15 cellular contexts compared by ENCODE assay signal in the genomic region with DNA sequence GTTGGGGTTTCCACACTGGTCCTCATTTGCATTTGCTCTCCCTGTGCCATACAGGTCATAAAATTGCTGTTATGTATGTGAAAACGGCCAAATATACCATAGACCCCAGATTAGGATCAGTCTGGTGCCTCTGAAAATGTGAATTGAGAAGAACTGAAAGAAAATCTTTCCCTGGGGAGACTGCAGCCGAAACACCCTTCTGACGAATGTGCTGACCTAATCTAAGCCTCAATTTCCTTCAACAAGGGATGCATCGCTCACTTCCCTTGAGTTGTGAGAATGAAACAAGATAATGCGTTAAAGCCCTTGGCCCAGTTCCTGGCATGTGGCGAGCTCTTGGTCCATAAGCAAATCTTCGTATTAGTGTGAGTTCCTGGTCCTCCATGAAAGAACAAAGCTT. TPM values are rescaled to one million over a fixed set of nuclear protein-coding genes. Genes with fewer than 3 reads are reported as not detected.
DNase-seq lines count a peak whose midpoint lies in the region; ATAC-seq and TF ChIP-seq lines count a peak whose summit lies in the region.
"Had no signal": no experiment of that assay in that cellular context is flagged by ENCODE, and none has a peak within 500 bp of the region (broad histone marks: within the 10 kb centered on the region; RNA-seq: fewer than 3 reads in every experiment).

No MANE protein-coding gene starts in this region.

- H3K4me3 Mint-ChIP-seq in activated CD4-positive, alpha-beta T cell treated with anti-CD3 and anti-CD28 coated beads for 36 hours: no peak overlapping the region
- H3K4me3 Mint-ChIP-seq in IgD-negative memory B cell: peak overlapping the region in 3 of 4 donors; percentile 49 to 84 (median 59)
- H3K4me3 Mint-ChIP-seq in stimulated activated memory B cell treated with anti-CD40 and anti-IgM and Interleukin-4, amounts not matched to agents 10 μg/mL and 1 μg/mL and 100 μg/mL, for 72 hours: peak overlapping the region; percentile 56

- CTCF ChIA-PET in activated CD4-positive, alpha-beta T cell treated with anti-CD3 and anti-CD28 coated beads for 36 hours (lab: Charles Lee): no interaction called here

- H3K36me3 ChIP-seq in sigmoid colon: no peaks in the 10 kb centered on the region
- H3K36me3 ChIP-seq: cardiac muscle cell had no signal

- TF ChIP-seq EP300 in sigmoid colon (IDR thresholded peaks at IDR 0.05): no peak

- POLR2A ChIA-PET in activated CD4-positive, alpha-beta T cell treated with anti-CD3 and anti-CD28 coated beads for 36 hours (lab: Charles Lee): no interaction called here

- TF ChIP-seq CTCF in fibroblast of the aortic adventitia (IDR thresholded peaks at IDR 0.05; ENCODE audit: insufficient read depth, low read length) (no peak), sigmoid colon (IDR thresholded peaks at IDR 0.05) (no peak)

- H3K4me1 Mint-ChIP-seq in activated CD4-positive, alpha-beta T cell treated with anti-CD3 and anti-CD28 coated beads for 36 hours: peaks cover 41% of the 10 kb centered on the region
- H3K4me1 Mint-ChIP-seq in IgD-negative memory B cell: peaks cover 18 to 36% (median 25%) of the 10 kb centered on the region in 3 donors
- H3K4me1 Mint-ChIP-seq in stimulated activated memory B cell treated with anti-CD40 and anti-IgM and Interleukin-4, amounts not matched to agents 10 μg/mL and 1 μg/mL and 100 μg/mL, for 72 hours: peaks cover 31% of the 10 kb centered on the region

- no peak for DNase-seq in activated CD4-positive, alpha-beta T cell treated with anti-CD3 and anti-CD28 coated beads for 36 hours
- no peak for DNase-seq in activated CD4-positive, alpha-beta T cell treated with anti-CD3 and anti-CD28 coated beads for 4 hours
- peak; percentile 48 for DNase-seq in fibroblast of the aortic adventitia (ENCODE audit: low read depth)
- no peak for DNase-seq in C1 segment of cervical spinal cord (lab: John Stamatoyannopoulos, UW)
- no peak for DNase-seq in sigmoid colon
- DNase-seq in DMS53 treated with DMSO at 0.1 percent for 48 hours (lab: John Stamatoyannopoulos, UW; ENCODE audit: unreplicated experiment): no peak
- DNase-seq: activated effector memory CD4-positive, alpha-beta T cell treated with Interleukin-2 at 50 U/mL for 16 hours; Caco-2; hippocampal formation; occipital lobe; PC-3 had no signal

- intact Hi-C loops in activated CD4-positive, alpha-beta T cell treated with anti-CD3 and anti-CD28 coated beads for 36 hours (cut with DNase I, micrococcal nuclease): loop anchor here in 1 of 2 experiments (5.0 kb wide), 1 partner anchor 32 kb away; no protein-coding TSS in a partner anchor
- intact Hi-C loops in sigmoid colon (cut with DNase I): no loop called here

- ATAC-seq in activated CD4-positive, alpha-beta T cell treated with anti-CD3 and anti-CD28 coated beads for 36 hours: no peak
- peak; percentile 87 for ATAC-seq in stimulated activated memory B cell treated with anti-CD40 and anti-IgM and Interleukin-4, amounts not matched to agents 10 μg/mL and 1 μg/mL and 100 μg/mL, for 72 hours
- ATAC-seq: PC-3 had no signal

- no peaks in the 10 kb centered on the region for H3K4me1 ChIP-seq in sigmoid colon
- H3K4me1 ChIP-seq: Caco-2 had no signal

- peak overlapping the region; percentile 18 for H3K27ac Mint-ChIP-seq in activated CD4-positive, alpha-beta T cell treated with anti-CD3 and anti-CD28 coated beads for 36 hours
- peak overlapping the region in 2 of 3 donors; percentile 90 to 93 for H3K27ac Mint-ChIP-seq in IgD-negative memory B cell
- peak overlapping the region; percentile 85 for H3K27ac Mint-ChIP-seq in stimulated activated memory B cell treated with anti-CD40 and anti-IgM and Interleukin-4, amounts not matched to agents 10 μg/mL and 1 μg/mL and 100 μg/mL, for 72 hours

- no peak for TF ChIP-seq POLR2A in sigmoid colon (IDR thresholded peaks at IDR 0.05)

- H3K4me3 ChIP-seq in fibroblast of the aortic adventitia (ENCODE audit: low read depth, low read length): no peak overlapping the region
- H3K4me3 ChIP-seq in sigmoid colon: no peak overlapping the region
- H3K4me3 ChIP-seq: cardiac muscle cell had no signal

- no peaks in the 10 kb centered on the region for H3K27me3 Mint-ChIP-seq in activated CD4-positive, alpha-beta T cell treated with anti-CD3 and anti-CD28 coated beads for 36 hours
- no peaks in the 10 kb centered on the region for H3K27me3 Mint-ChIP-seq in IgD-negative memory B cell
- no peaks in the 10 kb centered on the region for H3K27me3 Mint-ChIP-seq in stimulated activated memory B cell treated with anti-CD40 and anti-IgM and Interleukin-4, amounts not matched to agents 10 μg/mL and 1 μg/mL and 100 μg/mL, for 72 hours

- peaks cover 41% of the 10 kb centered on the region for H3K36me3 Mint-ChIP-seq in activated CD4-positive, alpha-beta T cell treated with anti-CD3 and anti-CD28 coated beads for 36 hours (ENCODE audit: low read depth)
- H3K36me3 Mint-ChIP-seq in IgD-negative memory B cell: peaks cover 6% of the 10 kb centered on the region
- peaks cover 21% of the 10 kb centered on the region for H3K36me3 Mint-ChIP-seq in stimulated activated memory B cell treated with anti-CD40 and anti-IgM and Interleukin-4, amounts not matched to agents 10 μg/mL and 1 μg/mL and 100 μg/mL, for 72 hours

- WGBS in sigmoid colon, 2 donors: 81 to 86% methylated on average over 7 of the region's 7 CpGs

- H3K9me3 Mint-ChIP-seq in activated CD4-positive, alpha-beta T cell treated with anti-CD3 and anti-CD28 coated beads for 36 hours (ENCODE audit: low read depth): peaks cover 3% of the 10 kb centered on the region
- peaks cover 0 to 3% (median 0%) of the 10 kb centered on the region in 3 donors for H3K9me3 Mint-ChIP-seq in IgD-negative memory B cell
- no peaks in the 10 kb centered on the region for H3K9me3 Mint-ChIP-seq in stimulated activated memory B cell treated with anti-CD40 and anti-IgM and Interleukin-4, amounts not matched to agents 10 μg/mL and 1 μg/mL and 100 μg/mL, for 72 hours

- peak overlapping the region in 2 of 4 donors; percentile 37 to 53 for H3K27ac ChIP-seq in sigmoid colon
- H3K27ac ChIP-seq: 22Rv1, cardiac muscle cell had no signal

- no peaks in the 10 kb centered on the region for H3K9me3 ChIP-seq in sigmoid colon
- H3K9me3 ChIP-seq: Caco-2 had no signal

- H3K27me3 ChIP-seq in sigmoid colon: no peaks in the 10 kb centered on the region
- H3K27me3 ChIP-seq: cardiac muscle cell had no signal

RNA-seq across cellular contexts. Expression of gene RTRAF, which starts 49.6 kb away (rescaled TPM):
- 100 to 1,000 TPM; 232 to 254 TPM for total RNA-seq in activated CD4-positive, alpha-beta T cell treated with anti-CD3 and anti-CD28 coated beads for 36 hours
- polyA plus RNA-seq in IgD-negative memory B cell: 191 TPM
- 44.2 and 98.2 TPM in 2 replicates for total RNA-seq in fibroblast of the aortic adventitia (ENCODE audit: low replicate concordance)
- total RNA-seq in sigmoid colon: 10 to 100 TPM; 33.5 to 76.0 (median 53.7) TPM
- polyA plus RNA-seq in sigmoid colon: 100 to 1,000 TPM; 108 to 152 (median 141) TPM

Comparison
In these comparisons a context has a peak if more than half of its experiments do, and no peak if none do; other contexts are left out.
1. H3K27ac Mint-ChIP-seq: peak in every context shown above with its lines; median percentile 92 in IgD-negative memory B cell; 85 in stimulated activated memory B cell treated with anti-CD40 and anti-IgM and Interleukin-4, amounts not matched to agents 10 μg/mL and 1 μg/mL and 100 μg/mL, for 72 hours; 18 in activated CD4-positive, alpha-beta T cell treated with anti-CD3 and anti-CD28 coated beads for 36 hours.